ENCODE assay signal across 18 cellular contexts in genomic region chr11:42552786-42553185, GRCh38.
DNase-seq lines count a peak whose midpoint lies in the region; ATAC-seq, FAIRE-seq and TF ChIP-seq lines count a peak whose summit lies in the region.
"Had no signal": no experiment of that assay in that cellular context is flagged by ENCODE, and none has a peak within 500 bp of the region (broad histone marks: within the 10 kb centered on the region; RNA-seq: fewer than 3 reads in every experiment).

No MANE protein-coding gene starts in this region.

- H3K4me3 ChIP-seq in LNCaP clone FGC (ENCODE audit: low read depth, low read length), result no peak overlapping the region
- no peak overlapping the region for H3K4me3 ChIP-seq in fibroblast of mammary gland (ENCODE audit: control insufficient read depth, low read depth, low read length)
- H3K4me3 ChIP-seq in prostate gland, result no peak overlapping the region
- H3K4me3 ChIP-seq: GM12878 had no signal

- H3K27me3 ChIP-seq in prostate gland (replicated peaks; ENCODE audit: insufficient read depth), result no peaks in the 10 kb centered on the region

- no peak for ATAC-seq in HG03571 (IDR thresholded peaks at IDR 0.05; ENCODE audit: unreplicated experiment)
- ATAC-seq: GM12878 had no signal

- H3K4me1 ChIP-seq in prostate gland (replicated peaks), result no peaks in the 10 kb centered on the region

- no peak for FAIRE-seq in frontal cortex (lab: Jason Lieb, UNC)
- FAIRE-seq: GM12878, RCC 7860 had no signal

- TF ChIP-seq POLR2A in prostate gland (IDR thresholded peaks at IDR 0.05), result no peak

- H3K36me3 ChIP-seq in prostate gland, result no peaks in the 10 kb centered on the region

- intact Hi-C loops in prostate gland (cut with DNase I), result no loop called here

- TF ChIP-seq CTCF in LNCaP clone FGC (IDR thresholded peaks at IDR 0.05; ENCODE audit: control insufficient read depth, extremely low read depth, insufficient read depth) (no peak), VCaP (conservative IDR thresholded peaks at IDR 0.05) (no peak), fibroblast of mammary gland (conservative IDR thresholded peaks at IDR 0.05; ENCODE audit: control insufficient read depth, insufficient read depth, low read depth, low read length) (no peak), prostate gland (IDR thresholded peaks at IDR 0.05) (no peak)

- DNase-seq in LNCaP clone FGC (ENCODE audit: low read depth), result peak; percentile 47
- peak; percentile 0 for DNase-seq in fibroblast of mammary gland (ENCODE audit: low read depth)
- peak; percentile 61 for DNase-seq in prostate gland (ENCODE audit: low spot score)
- DNase-seq in HUDEP-2 (lab: John Stamatoyannopoulos, UW; ENCODE audit: unreplicated experiment in 76 of 76), result no peak
- DNase-seq in frontal cortex (ENCODE audit: low spot score in 2 of 2), result no peak
- DNase-seq: CD4-positive, CD25-positive, alpha-beta regulatory T cell; DMS79; H7; KG1; NCI-H1417; NCI-H1694 treated with DMSO at 0.1 percent for 48 hours; NCI-H526 treated with DMSO at 0.1 percent for 48 hours; OCI-M1; Right ventricle myocardium superior had no signal

- 28% methylated on average over 3 of the region's 3 CpGs for WGBS in prostate gland

- H3K27ac ChIP-seq in VCaP (peak overlapping the region; percentile 42), prostate gland (no peak overlapping the region)

- H3K9me3 ChIP-seq in prostate gland, result no peaks in the 10 kb centered on the region

Comparison
In these comparisons a context has a peak if more than half of its experiments do, and no peak if none do; other contexts are left out.
1. DNase-seq: peak in LNCaP clone FGC (single experiment), fibroblast of mammary gland (single experiment) and prostate gland (single experiment); none in HUDEP-2 (0 of 76) and frontal cortex (0 of 2).